Comparison of ENCODE assay signal across 17 cellular contexts in the genomic region with DNA sequence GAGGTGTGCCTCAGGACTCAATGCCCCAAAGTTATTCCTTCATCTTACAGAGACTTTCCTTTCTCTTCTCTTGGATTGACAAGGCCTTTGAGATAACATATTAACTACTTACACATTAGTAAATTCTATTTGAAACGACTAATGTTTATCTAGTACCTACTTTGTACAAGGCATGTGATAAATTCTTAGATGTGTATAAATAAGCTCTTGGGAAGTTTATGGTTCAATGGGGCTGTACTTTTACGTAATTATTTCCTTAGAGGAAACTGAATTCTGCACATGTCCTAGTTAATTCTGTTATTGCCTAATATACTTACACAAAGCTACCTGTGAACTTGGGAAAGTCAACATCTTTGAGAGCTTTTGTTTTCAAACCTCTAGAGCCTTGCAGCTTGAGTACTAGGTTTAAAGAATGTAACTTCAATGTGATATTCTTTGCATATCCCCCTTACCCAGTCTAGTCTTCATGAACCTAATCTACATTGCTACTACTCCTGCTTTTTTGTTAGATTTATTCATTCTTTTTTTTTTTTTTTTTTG.
"Had no signal": no experiment of that assay in that cellular context is flagged by ENCODE, and none has a peak within 500 bp of the region (broad histone marks: within the 10 kb centered on the region; RNA-seq: fewer than 3 reads in every experiment).

No MANE protein-coding gene starts in this region.

- H3K27ac Mint-ChIP-seq: activated CD8-positive, alpha-beta T cell treated with anti-CD3 and anti-CD28 coated beads for 36 hours; activated naive CD4-positive, alpha-beta T cell treated with anti-CD3 and anti-CD28 coated beads, Interleukin-2, amount 10 ng/mL, durations not matched to agents 7 days and 5 days; activated naive CD8-positive, alpha-beta T cell treated with anti-CD3 and anti-CD28 coated beads, Interleukin-2, amount 50 U/mL, for 24 hours; dendritic cell treated with granulocyte-macrophage colony-stimulating factor and Interleukin-4, amounts not matched to agents 40 ng/mL and 50 ng/mL, for 4 days; mesothelial cell of epicardium; nephron; stimulated activated effector memory CD8-positive, alpha-beta T cell treated with anti-CD3 and anti-CD28 coated beads, Interleukin-12 subunit alpha, Interleukin-12 subunit beta, amount 100 ng/mL, for 72 hours; T-helper 2 cell treated with Interferon-gamma antibody and Interleukin-4, amounts not matched to agents 5 μg/mL and 100 μg/mL, for 36 hours had no signal

- H3K27ac ChIP-seq: sigmoid colon had no signal

- H3K9me3 ChIP-seq: sigmoid colon, stomach had no signal

- H3K36me3 ChIP-seq: sigmoid colon, stomach had no signal

- H3K27me3 ChIP-seq: sigmoid colon, stomach had no signal

- H3K9me3 Mint-ChIP-seq: activated CD8-positive, alpha-beta T cell treated with anti-CD3 and anti-CD28 coated beads for 36 hours; activated naive CD4-positive, alpha-beta T cell treated with anti-CD3 and anti-CD28 coated beads, Interleukin-2, amount 10 ng/mL, durations not matched to agents 7 days and 5 days; activated naive CD8-positive, alpha-beta T cell treated with anti-CD3 and anti-CD28 coated beads, Interleukin-2, amount 50 U/mL, for 24 hours; dendritic cell treated with granulocyte-macrophage colony-stimulating factor and Interleukin-4, amounts not matched to agents 40 ng/mL and 50 ng/mL, for 4 days; mesothelial cell of epicardium; nephron; stimulated activated effector memory CD8-positive, alpha-beta T cell treated with anti-CD3 and anti-CD28 coated beads, Interleukin-12 subunit alpha, Interleukin-12 subunit beta, amount 100 ng/mL, for 72 hours; T-helper 2 cell treated with Interferon-gamma antibody and Interleukin-4, amounts not matched to agents 5 μg/mL and 100 μg/mL, for 36 hours had no signal

- H3K4me3 Mint-ChIP-seq: activated CD8-positive, alpha-beta T cell treated with anti-CD3 and anti-CD28 coated beads for 36 hours; activated naive CD4-positive, alpha-beta T cell treated with anti-CD3 and anti-CD28 coated beads, Interleukin-2, amount 10 ng/mL, durations not matched to agents 7 days and 5 days; activated naive CD8-positive, alpha-beta T cell treated with anti-CD3 and anti-CD28 coated beads, Interleukin-2, amount 50 U/mL, for 24 hours; dendritic cell treated with granulocyte-macrophage colony-stimulating factor and Interleukin-4, amounts not matched to agents 40 ng/mL and 50 ng/mL, for 4 days; mesothelial cell of epicardium; nephron; stimulated activated effector memory CD8-positive, alpha-beta T cell treated with anti-CD3 and anti-CD28 coated beads, Interleukin-12 subunit alpha, Interleukin-12 subunit beta, amount 100 ng/mL, for 72 hours; T-helper 2 cell treated with Interferon-gamma antibody and Interleukin-4, amounts not matched to agents 5 μg/mL and 100 μg/mL, for 36 hours had no signal

- DNase-seq: activated CD4-positive, alpha-beta T cell treated with anti-CD3 and anti-CD28 coated beads for 48 hours; activated CD4-positive, CD25-positive, alpha-beta regulatory T cell; activated CD8-positive, alpha-beta T cell treated with anti-CD3 and anti-CD28 coated beads for 36 hours; activated naive CD4-positive, alpha-beta T cell treated with anti-CD3 and anti-CD28 coated beads, Interleukin-2, amount 10 ng/mL, durations not matched to agents 7 days and 5 days; activated naive CD8-positive, alpha-beta T cell treated with anti-CD3 and anti-CD28 coated beads, Interleukin-2, amount 50 U/mL, for 24 hours; activated T-cell treated with anti-CD3 and anti-CD28 coated beads, Interleukin-2, amount 50 U/mL, for 1 hour; effector memory CD4-positive, alpha-beta T cell; foreskin melanocyte; sigmoid colon; stimulated activated CD4-positive, alpha-beta T cell treated with anti-CD3 and anti-CD28 coated beads, Interleukin-4, amount 100 ng/mL, for 24 hours; stomach; trophoblast cell had no signal

- H3K4me3 ChIP-seq: sigmoid colon, stomach had no signal

- H3K36me3 Mint-ChIP-seq: activated naive CD4-positive, alpha-beta T cell treated with anti-CD3 and anti-CD28 coated beads, Interleukin-2, amount 10 ng/mL, durations not matched to agents 7 days and 5 days; mesothelial cell of epicardium; stimulated activated effector memory CD8-positive, alpha-beta T cell treated with anti-CD3 and anti-CD28 coated beads, Interleukin-12 subunit alpha, Interleukin-12 subunit beta, amount 100 ng/mL, for 72 hours had no signal

- H3K27me3 Mint-ChIP-seq: activated CD8-positive, alpha-beta T cell treated with anti-CD3 and anti-CD28 coated beads for 36 hours; activated naive CD4-positive, alpha-beta T cell treated with anti-CD3 and anti-CD28 coated beads, Interleukin-2, amount 10 ng/mL, durations not matched to agents 7 days and 5 days; dendritic cell treated with granulocyte-macrophage colony-stimulating factor and Interleukin-4, amounts not matched to agents 40 ng/mL and 50 ng/mL, for 4 days had no signal

- H3K4me1 ChIP-seq: sigmoid colon, stomach had no signal

- H3K4me1 Mint-ChIP-seq: activated naive CD4-positive, alpha-beta T cell treated with anti-CD3 and anti-CD28 coated beads, Interleukin-2, amount 10 ng/mL, durations not matched to agents 7 days and 5 days; activated naive CD8-positive, alpha-beta T cell treated with anti-CD3 and anti-CD28 coated beads, Interleukin-2, amount 50 U/mL, for 24 hours; mesothelial cell of epicardium; nephron; stimulated activated effector memory CD8-positive, alpha-beta T cell treated with anti-CD3 and anti-CD28 coated beads, Interleukin-12 subunit alpha, Interleukin-12 subunit beta, amount 100 ng/mL, for 72 hours had no signal
